In the genomic region with DNA sequence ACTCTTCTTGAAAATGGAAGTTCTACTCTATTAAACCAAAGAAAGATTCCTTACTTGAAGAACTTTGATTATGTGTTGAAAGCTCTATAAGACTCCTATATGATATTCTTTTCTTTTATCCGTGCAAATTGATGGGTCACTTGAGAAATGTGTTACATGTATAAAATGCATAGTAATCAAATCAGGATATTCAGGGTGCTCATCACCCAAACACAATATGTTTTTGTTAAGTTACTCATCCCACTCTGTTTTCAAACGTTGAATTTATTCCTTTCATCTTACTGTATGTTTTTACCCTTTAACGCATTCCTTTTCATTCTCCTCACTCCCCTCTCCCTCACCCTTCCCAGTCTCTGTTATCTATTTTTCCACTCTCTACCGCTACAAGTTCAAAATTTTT, we compare ENCODE assay signal across 34 cellular contexts.
DNase-seq lines count a peak whose midpoint lies in the region; ATAC-seq, FAIRE-seq and TF ChIP-seq lines count a peak whose summit lies in the region.
"Had no signal": no experiment of that assay in that cellular context is flagged by ENCODE, and none has a peak within 500 bp of the region (broad histone marks: within the 10 kb centered on the region; RNA-seq: fewer than 3 reads in every experiment).

No MANE protein-coding gene starts in this region.

- no peak for TF ChIP-seq POLR2A in HepG2 (IDR thresholded peaks at IDR 0.05; ENCODE audit: insufficient read depth in 1 of 2, low read depth in 2 of 2, low read length in 2 of 2)
- no peak for TF ChIP-seq POLR2A in right lobe of liver (IDR thresholded peaks at IDR 0.05)
- TF ChIP-seq POLR2A in A549 (IDR thresholded peaks at IDR 0.05; ENCODE audit: low read length): no peak

- no peaks in the 10 kb centered on the region for H3K36me3 Mint-ChIP-seq in GM23338 (ENCODE audit: low read depth)
- H3K36me3 Mint-ChIP-seq: CD14-positive monocyte; CD4-positive, alpha-beta memory T cell; CD4-positive, CD25-positive, alpha-beta regulatory T cell; CD8-positive, alpha-beta memory T cell; CD8-positive, alpha-beta T cell had no signal

- DNase-seq in HepG2 (ENCODE audit: low spot score) (no peak), right lobe of liver (no peak), A549 (ENCODE audit: low read depth in 1 of 2, low spot score in 1 of 2) (no peak), GM23338 (ENCODE audit: low spot score) (no peak), putamen (ENCODE audit: low spot score) (no peak)
- DNase-seq in stimulated activated naive CD8-positive, alpha-beta T cell treated with anti-CD3 and anti-CD28 coated beads, Interleukin-15, Interleukin-2, amounts not matched to agents 100 U/mL and 50 U/mL, for 24 hours: no peak
- DNase-seq: 8988T; ACHN; AML-193; BE2C; C1 segment of cervical spinal cord; Caco-2; Calu3; CD4-positive, alpha-beta memory T cell; CD4-positive, alpha-beta T cell; CD4-positive, CD25-positive, alpha-beta regulatory T cell; CD8-positive, alpha-beta memory T cell; CD8-positive, alpha-beta T cell; COR-L47; DMS 273 treated with DMSO at 0.1 percent for 48 hours; DMS153; DMS53; DMS79; DMS79 treated with DMSO at 0.1 percent for 48 hours; DND-41; EL had no signal

- H2AFZ ChIP-seq in HepG2 (ENCODE audit: low read length): no peak overlapping the region
- H2AFZ ChIP-seq in GM23338: peak overlapping the region; percentile 61; the same call in 1 of the 2 replicates

- no peak overlapping the region for H3K4me3 Mint-ChIP-seq in GM23338
- H3K4me3 Mint-ChIP-seq: B cell; CD14-positive monocyte; CD4-positive, alpha-beta memory T cell; CD4-positive, alpha-beta T cell; CD4-positive, CD25-positive, alpha-beta regulatory T cell; CD8-positive, alpha-beta memory T cell; CD8-positive, alpha-beta T cell had no signal

- H3K27ac ChIP-seq in HepG2 (ENCODE audit: extremely low read length, insufficient read depth, low read length) (no peak overlapping the region), right lobe of liver (no peak overlapping the region), A549 (no peak overlapping the region), GM23338 (ENCODE audit: low read depth) (no peak overlapping the region)
- H3K27ac ChIP-seq: 22Rv1; BLaER1; BLaER1 treated with 17β-estradiol and CSF1 and Interleukin-3, amounts not matched to agents 10 nM and 100 nM; C4-2B had no signal

- no peak overlapping the region for H3K9ac ChIP-seq in HepG2 (ENCODE audit: insufficient read depth, low read depth, low read length)
- H3K9ac ChIP-seq: BLaER1; BLaER1 treated with 17β-estradiol and CSF1 and Interleukin-3, amounts not matched to agents 10 nM and 100 nM had no signal

- 9% methylated on average over 4 of the region's 4 CpGs for WGBS in HepG2 (ENCODE audit: low lambda C conversion rate)
- WGBS in right lobe of liver (ENCODE audit: insufficient coverage, low coverage, low lambda C conversion rate, missing lambda C conversion rate): 63% methylated on average over 4 of the region's 4 CpGs
- WGBS in A549 (ENCODE audit: missing lambda C conversion rate): 56% methylated on average over 4 of the region's 4 CpGs

- H3K4me1 Mint-ChIP-seq in GM23338: peaks cover 9% of the 10 kb centered on the region
- H3K4me1 Mint-ChIP-seq: B cell; CD14-positive monocyte; CD4-positive, alpha-beta memory T cell; CD4-positive, CD25-positive, alpha-beta regulatory T cell; CD8-positive, alpha-beta memory T cell had no signal

- in situ Hi-C loops in HepG2 (cut with HindIII; ENCODE audit: extremely low pct_ligation_motif_present, low pct_unique_long_range_greater_than_20kb): no loop called here

- CTCF ChIA-PET in HepG2 (lab: Yijun Ruan, JAX; ENCODE audit: low intra/inter-chr PET ratio, low total read pairs) (no interaction called here), A549 (lab: Yijun Ruan, JAX) (no interaction called here)

- no peaks in the 10 kb centered on the region for H3K9me3 Mint-ChIP-seq in GM23338
- H3K9me3 Mint-ChIP-seq: CD14-positive monocyte; CD4-positive, alpha-beta T cell had no signal

- BruUV-seq in HepG2 (replicated peaks; lab: Mats Ljungman, UMichigan): no TSS peak

- TF ChIP-seq RAD21 in HepG2 (CRISPR knock-in tag; IDR thresholded peaks at IDR 0.05): no peak
- TF ChIP-seq RAD21 in A549 (conservative IDR thresholded peaks at IDR 0.05 in 1 of 2, IDR thresholded peaks at IDR 0.05 in 1 of 2): no peak

- no peak overlapping the region for H3K27ac Mint-ChIP-seq in GM23338
- H3K27ac Mint-ChIP-seq: B cell; CD14-positive monocyte; CD4-positive, alpha-beta memory T cell; CD4-positive, alpha-beta T cell; CD4-positive, CD25-positive, alpha-beta regulatory T cell; CD8-positive, alpha-beta memory T cell; CD8-positive, alpha-beta T cell had no signal

- H4K20me1 ChIP-seq in HepG2 (ENCODE audit: insufficient read depth, low read length) (no peaks in the 10 kb centered on the region), GM23338 (replicated peaks; ENCODE audit: insufficient read depth) (no peaks in the 10 kb centered on the region)
- H4K20me1 ChIP-seq: BLaER1; BLaER1 treated with 17β-estradiol and CSF1 and Interleukin-3, amounts not matched to agents 10 nM and 100 nM had no signal

- no peaks in the 10 kb centered on the region for H3K9me2 ChIP-seq in GM23338 (ENCODE audit: insufficient read depth)

- no peaks in the 10 kb centered on the region for H3K4me1 ChIP-seq in HepG2 (ENCODE audit: insufficient read depth, low read length)
- H3K4me1 ChIP-seq in right lobe of liver: no peaks in the 10 kb centered on the region
- no peaks in the 10 kb centered on the region for H3K4me1 ChIP-seq in A549
- H3K4me1 ChIP-seq in GM23338 (ENCODE audit: insufficient read depth): peaks cover 10% of the 10 kb centered on the region
- H3K4me1 ChIP-seq: BE2C; BLaER1; BLaER1 treated with 17β-estradiol and CSF1 and Interleukin-3, amounts not matched to agents 10 nM and 100 nM; Caco-2 had no signal

- H3K36me3 ChIP-seq in HepG2 (replicated peaks in 1 of 2; ENCODE audit: control insufficient read depth in 1 of 2, insufficient read depth in 2 of 2, low read length in 2 of 2) (no peaks in the 10 kb centered on the region), right lobe of liver (no peaks in the 10 kb centered on the region), GM23338 (ENCODE audit: insufficient read depth) (no peaks in the 10 kb centered on the region)
- H3K36me3 ChIP-seq: BE2C; BLaER1; BLaER1 treated with 17β-estradiol and CSF1 and Interleukin-3, amounts not matched to agents 10 nM and 100 nM had no signal

- intact Hi-C loops in HepG2 (cut with micrococcal nuclease; ENCODE audit: unreplicated experiment) (no loop called here), right lobe of liver (cut with DNase I) (no loop called here)

- no peaks in the 10 kb centered on the region for H3K27me3 Mint-ChIP-seq in GM23338 (ENCODE audit: insufficient read depth, low read depth, poor library complexity)
- H3K27me3 Mint-ChIP-seq: CD4-positive, alpha-beta memory T cell; CD4-positive, alpha-beta T cell; CD4-positive, CD25-positive, alpha-beta regulatory T cell; CD8-positive, alpha-beta memory T cell had no signal

- H3K27me3 ChIP-seq in HepG2 (ENCODE audit: control insufficient read depth in 1 of 2, insufficient read depth in 2 of 2, low read length in 2 of 2) (no peaks in the 10 kb centered on the region), right lobe of liver (no peaks in the 10 kb centered on the region), GM23338 (ENCODE audit: insufficient read depth) (no peaks in the 10 kb centered on the region)
- H3K27me3 ChIP-seq: BE2C; BLaER1; BLaER1 treated with 17β-estradiol and CSF1 and Interleukin-3, amounts not matched to agents 10 nM and 100 nM had no signal

- FAIRE-seq in HepG2 (lab: Jason Lieb, UNC): no peak
- FAIRE-seq in A549 (lab: Jason Lieb, UNC): no peak
- FAIRE-seq: A204.1, D721Med had no signal

- H3K4me2 ChIP-seq in HepG2 (ENCODE audit: low read depth, low read length) (no peak overlapping the region), A549 (no peak overlapping the region), GM23338 (no peak overlapping the region)
- H3K4me2 ChIP-seq: BLaER1; BLaER1 treated with 17β-estradiol and CSF1 and Interleukin-3, amounts not matched to agents 10 nM and 100 nM had no signal

- H3K9me3 ChIP-seq in HepG2 (ENCODE audit: low read length) (no peaks in the 10 kb centered on the region), right lobe of liver (no peaks in the 10 kb centered on the region), A549 (no peaks in the 10 kb centered on the region)
- H3K9me3 ChIP-seq: BE2C; BLaER1; BLaER1 treated with 17β-estradiol and CSF1 and Interleukin-3, amounts not matched to agents 10 nM and 100 nM; Caco-2 had no signal

- H3K4me3 ChIP-seq in HepG2 (replicated peaks in 1 of 3; ENCODE audit: insufficient read depth in 1 of 3, low read depth in 2 of 3, low read length in 3 of 3) (no peak overlapping the region), right lobe of liver (no peak overlapping the region), A549 (no peak overlapping the region), GM23338 (no peak overlapping the region)
- H3K4me3 ChIP-seq: BLaER1; BLaER1 treated with 17β-estradiol and CSF1 and Interleukin-3, amounts not matched to agents 10 nM and 100 nM had no signal

- H3K79me2 ChIP-seq in HepG2 (ENCODE audit: insufficient read depth, low read length) (no peaks in the 10 kb centered on the region), GM23338 (replicated peaks; ENCODE audit: insufficient read depth) (no peaks in the 10 kb centered on the region)

- POLR2A ChIA-PET in HepG2 (lab: Yijun Ruan, JAX) (no interaction called here), A549 (lab: Yijun Ruan, JAX) (no interaction called here)

- TF ChIP-seq CTCF in HepG2 (CRISPR knock-in tag; IDR thresholded peaks at IDR 0.05) (no peak), right lobe of liver (IDR thresholded peaks at IDR 0.05) (no peak), A549 (IDR thresholded peaks at IDR 0.05) (no peak), GM23338 (conservative IDR thresholded peaks at IDR 0.05; ENCODE audit: low read depth in 2 of 2) (no peak)

- no peaks in the 10 kb centered on the region for H3F3A ChIP-seq in GM23338 (replicated peaks; ENCODE audit: low read depth)

- no peak for TF ChIP-seq EP300 in HepG2 (IDR thresholded peaks at IDR 0.05; ENCODE audit: low read depth in 2 of 2, low read length in 2 of 2)
- no peak for TF ChIP-seq EP300 in HepG2 (CRISPR knock-in tag; IDR thresholded peaks at IDR 0.05; ENCODE audit: borderline replicate concordance)
- TF ChIP-seq EP300 in A549 (IDR thresholded peaks at IDR 0.05): no peak

- no peak for ATAC-seq in HepG2
- no peak for ATAC-seq in right lobe of liver
- ATAC-seq in A549: no peak
- ATAC-seq in GM23338: no peak
- ATAC-seq in stimulated activated naive CD8-positive, alpha-beta T cell treated with anti-CD3 and anti-CD28 coated beads, Interleukin-15, Interleukin-2, amounts not matched to agents 100 U/mL and 50 U/mL, for 24 hours: no peak
- ATAC-seq: CD8-positive, alpha-beta T cell had no signal

TF ChIP-seq in HepG2, 621 proteins besides CTCF, POLR2A, EP300 and RAD21 (continues in another document):
- TF ChIP-seq MAFK (conservative IDR thresholded peaks at IDR 0.05 in 1 of 2, IDR thresholded peaks at IDR 0.05 in 1 of 2; ENCODE audit: low read length in 2 of 2): peak; percentile 33 to 50; a peak in 1 of 4 replicates

TF ChIP-seq in A549, 52 proteins besides CTCF, POLR2A, EP300 and RAD21 (continues in another document):
- TF ChIP-seq POLR2AphosphoS2 (conservative IDR thresholded peaks at IDR 0.05; ENCODE audit: low read length) (no peak), NFE2L2 (conservative IDR thresholded peaks at IDR 0.05; ENCODE audit: low read length) (no peak)

TF ChIP-seq in GM23338, 12 proteins besides CTCF, POLR2A, EP300 and RAD21 (continues in another document):
- TF ChIP-seq STAT1 (IDR thresholded peaks at IDR 0.05; ENCODE audit: unreplicated experiment) (no peak), ZNF331 (CRISPR knock-in tag; IDR thresholded peaks at IDR 0.05; ENCODE audit: low read depth) (no peak)
